In genomic region chr3:157375342-157375986, GRCh38 we compare ENCODE assay signal across 16 cellular contexts.
DNase-seq lines count a peak whose midpoint lies in the region; ATAC-seq and TF ChIP-seq lines count a peak whose summit lies in the region.
"Had no signal": no experiment of that assay in that cellular context is flagged by ENCODE, and none has a peak within 500 bp of the region (broad histone marks: within the 10 kb centered on the region; RNA-seq: fewer than 3 reads in every experiment).

No MANE protein-coding gene starts in this region.

- no peaks in the 10 kb centered on the region for H3K79me2 ChIP-seq in KMS-11 (ENCODE audit: insufficient read depth, low read depth)

- H3K9me3 ChIP-seq in ascending aorta, result no peaks in the 10 kb centered on the region
- H3K9me3 ChIP-seq: BLaER1, SJSA1 had no signal

- H3K36me3 ChIP-seq in KMS-11 (ENCODE audit: insufficient read depth) (no peaks in the 10 kb centered on the region), ascending aorta (no peaks in the 10 kb centered on the region)
- H3K36me3 ChIP-seq: BLaER1 had no signal

- H3K4me1 ChIP-seq in KMS-11 (ENCODE audit: low read depth, poor library complexity, severe bottlenecking), result peaks cover 4% of the 10 kb centered on the region
- no peaks in the 10 kb centered on the region for H3K4me1 ChIP-seq in ascending aorta
- H3K4me1 ChIP-seq: BLaER1 had no signal

- H3K4me3 ChIP-seq in KMS-11 (IDR thresholded peaks at IDR 0.05; ENCODE audit: insufficient read depth, low read depth, low read length) (no peak overlapping the region), coronary artery (no peak overlapping the region), ascending aorta (no peak overlapping the region)
- H3K4me3 ChIP-seq: BLaER1, GM23338, SJSA1 had no signal

- H3K27ac ChIP-seq in KMS-11 (no peak overlapping the region), coronary artery (no peak overlapping the region), ascending aorta (no peak overlapping the region)
- H3K27ac ChIP-seq: BLaER1, SJSA1 had no signal

- DNase-seq in fibroblast of peridontal ligament (ENCODE audit: extremely low read depth), result peak; percentile 49
- no peak for DNase-seq in HuH-7.5 (ENCODE audit: low spot score)
- no peak for DNase-seq in coronary artery (ENCODE audit: low spot score)
- DNase-seq in ascending aorta (ENCODE audit: low spot score in 2 of 2), result no peak
- DNase-seq in stimulated activated CD4-positive, alpha-beta T cell treated with anti-CD3 and anti-CD28 coated beads, Interleukin-2, amount 100 ng/mL, for 24 hours, result no peak
- DNase-seq: CD8-positive, alpha-beta memory T cell; NCI-H1436 treated with DMSO at 0.1 percent for 48 hours; NCI-H2081 treated with DMSO at 0.1 percent for 48 hours; NCI-H524 treated with DMSO at 0.1 percent for 48 hours; PC-3; T-cell had no signal

- H2AFZ ChIP-seq in KMS-11 (ENCODE audit: low read depth), result 0 out of 2 replicates have a peak overlapping the region, but pooled peaks have one; percentile 25
- H2AFZ ChIP-seq: GM23338 had no signal

- no peak overlapping the region for H3K4me2 ChIP-seq in KMS-11
- H3K4me2 ChIP-seq: BLaER1, GM23338 had no signal

- no peaks in the 10 kb centered on the region for H4K20me1 ChIP-seq in KMS-11 (ENCODE audit: insufficient read depth)
- H4K20me1 ChIP-seq: BLaER1 had no signal

- intact Hi-C loops in ascending aorta (cut with DNase I), result no loop called here

- H3K27me3 ChIP-seq in KMS-11 (ENCODE audit: insufficient read depth, low read depth), result no peaks in the 10 kb centered on the region
- no peaks in the 10 kb centered on the region for H3K27me3 ChIP-seq in ascending aorta
- H3K27me3 ChIP-seq: BLaER1, SJSA1 had no signal

- no peak overlapping the region for H3K9ac ChIP-seq in KMS-11
- H3K9ac ChIP-seq: BLaER1 had no signal

- TF ChIP-seq CTCF in KMS-11 (conservative IDR thresholded peaks at IDR 0.05; ENCODE audit: low read depth, low read length), result no peak
- TF ChIP-seq CTCF in coronary artery (IDR thresholded peaks at IDR 0.05), result no peak
- no peak for TF ChIP-seq CTCF in ascending aorta (IDR thresholded peaks at IDR 0.05)

- ATAC-seq in GM19324 (IDR thresholded peaks at IDR 0.05; ENCODE audit: low FRiP score, unreplicated experiment), result peak; percentile 64
- ATAC-seq: GM23338, PC-3, T-cell had no signal
